In genomic region chr9:89372230-89372816, GRCh38 we compare ENCODE assay signal across 1 cellular context.
TF ChIP-seq lines count a peak whose summit lies in the region.

No MANE protein-coding gene starts in this region.

TF ChIP-seq in HepG2, 621 proteins besides CTCF, POLR2A, EP300 and RAD21 (continued from another document):
- TF ChIP-seq ZNF230 (CRISPR knock-in tag; IDR thresholded peaks at IDR 0.05): 0 out of 2 replicates have a peak, but pooled peaks have one; percentile 29
- TF ChIP-seq, protein P1, sequence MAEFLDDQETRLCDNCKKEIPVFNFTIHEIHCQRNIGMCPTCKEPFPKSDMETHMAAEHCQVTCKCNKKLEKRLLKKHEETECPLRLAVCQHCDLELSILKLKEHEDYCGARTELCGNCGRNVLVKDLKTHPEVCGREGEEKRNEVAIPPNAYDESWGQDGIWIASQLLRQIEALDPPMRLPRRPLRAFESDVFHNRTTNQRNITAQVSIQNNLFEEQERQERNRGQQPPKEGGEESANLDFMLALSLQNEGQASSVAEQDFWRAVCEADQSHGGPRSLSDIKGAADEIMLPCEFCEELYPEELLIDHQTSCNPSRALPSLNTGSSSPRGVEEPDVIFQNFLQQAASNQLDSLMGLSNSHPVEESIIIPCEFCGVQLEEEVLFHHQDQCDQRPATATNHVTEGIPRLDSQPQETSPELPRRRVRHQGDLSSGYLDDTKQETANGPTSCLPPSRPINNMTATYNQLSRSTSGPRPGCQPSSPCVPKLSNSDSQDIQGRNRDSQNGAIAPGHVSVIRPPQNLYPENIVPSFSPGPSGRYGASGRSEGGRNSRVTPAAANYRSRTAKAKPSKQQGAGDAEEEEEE (CRISPR knock-in tag; IDR thresholded peaks at IDR 0.05; ENCODE audit: borderline replicate concordance): no peak
- 0 out of 2 replicates have a peak, but pooled peaks have one; percentile 6 for TF ChIP-seq RXRA (CRISPR knock-in tag; IDR thresholded peaks at IDR 0.05)
- TF ChIP-seq, protein P2, sequence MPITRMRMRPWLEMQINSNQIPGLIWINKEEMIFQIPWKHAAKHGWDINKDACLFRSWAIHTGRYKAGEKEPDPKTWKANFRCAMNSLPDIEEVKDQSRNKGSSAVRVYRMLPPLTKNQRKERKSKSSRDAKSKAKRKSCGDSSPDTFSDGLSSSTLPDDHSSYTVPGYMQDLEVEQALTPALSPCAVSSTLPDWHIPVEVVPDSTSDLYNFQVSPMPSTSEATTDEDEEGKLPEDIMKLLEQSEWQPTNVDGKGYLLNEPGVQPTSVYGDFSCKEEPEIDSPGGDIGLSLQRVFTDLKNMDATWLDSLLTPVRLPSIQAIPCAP (CRISPR knock-in tag; IDR thresholded peaks at IDR 0.05; ENCODE audit: low read depth): no peak
- TF ChIP-seq ZFX (CRISPR knock-in tag; IDR thresholded peaks at IDR 0.05; ENCODE audit: low read depth): peak; percentile 42; the same call in 1 of the 2 replicates
- TF ChIP-seq ESRRA (CRISPR knock-in tag; IDR thresholded peaks at IDR 0.05; ENCODE audit: low read depth): no peak
- TF ChIP-seq ZFY (CRISPR knock-in tag; IDR thresholded peaks at IDR 0.05): 0 out of 2 replicates have a peak, but pooled peaks have one; percentile 19
- TF ChIP-seq UBTF (CRISPR knock-in tag; IDR thresholded peaks at IDR 0.05): peak; percentile 34; the same call in 1 of the 2 replicates
- peak; percentile 41; the same call in 1 of the 2 replicates for TF ChIP-seq MYC (CRISPR knock-in tag; IDR thresholded peaks at IDR 0.05; ENCODE audit: borderline replicate concordance)
- TF ChIP-seq ZNF687 (CRISPR knock-in tag; IDR thresholded peaks at IDR 0.05): peak; percentile 66
- 0 out of 2 replicates have a peak, but pooled peaks have one; percentile 21 for TF ChIP-seq HDAC1 (CRISPR knock-in tag; IDR thresholded peaks at IDR 0.05)
- TF ChIP-seq ZNF646 (CRISPR knock-in tag; IDR thresholded peaks at IDR 0.05): peak; percentile 98
- TF ChIP-seq ZNF768 (CRISPR knock-in tag; IDR thresholded peaks at IDR 0.05): 0 out of 2 replicates have a peak, but pooled peaks have one; percentile 39
